ENCODE assay signal across 10 cellular contexts in genomic region chr16:47732806-47733150, GRCh38.
DNase-seq lines count a peak whose midpoint lies in the region; ATAC-seq, FAIRE-seq and TF ChIP-seq lines count a peak whose summit lies in the region.
"Had no signal": no experiment of that assay in that cellular context is flagged by ENCODE, and none has a peak within 500 bp of the region (broad histone marks: within the 10 kb centered on the region; RNA-seq: fewer than 3 reads in every experiment).

No MANE protein-coding gene starts in this region.

- peak; percentile 92 for ATAC-seq in RWPE2 (ENCODE audit: low read depth)

- CTCF ChIA-PET in endothelial cell of umbilical vein (lab: Charles Lee): interaction anchor here (1.5 to 1.9 kb wide), 2 partner anchors 10 to 322 kb away, joined by 4 to 5 read pairs; no protein-coding TSS in a partner anchor

- no peaks in the 10 kb centered on the region for H3K9me3 ChIP-seq in RWPE2 (ENCODE audit: severe bottlenecking)
- H3K9me3 ChIP-seq in endothelial cell of umbilical vein (replicated peaks; ENCODE audit: control insufficient read depth, insufficient read depth, low read length): no peaks in the 10 kb centered on the region
- H3K9me3 ChIP-seq in Peyer's patch: no peaks in the 10 kb centered on the region

- H3K4me3 ChIP-seq in RWPE2 (ENCODE audit: severe bottlenecking) (no peak overlapping the region), endothelial cell of umbilical vein (replicated peaks in 1 of 3; ENCODE audit: insufficient read depth in 1 of 3, low read depth in 1 of 3, low read length in 3 of 3) (no peak overlapping the region), Peyer's patch (no peak overlapping the region)

- no peaks in the 10 kb centered on the region for H3K27me3 ChIP-seq in RWPE2 (ENCODE audit: insufficient read depth, poor library complexity, severe bottlenecking)
- H3K27me3 ChIP-seq in endothelial cell of umbilical vein (ENCODE audit: control insufficient read depth in 2 of 2, insufficient read depth in 2 of 2, low read length in 2 of 2): no peaks in the 10 kb centered on the region
- H3K27me3 ChIP-seq in Peyer's patch: no peaks in the 10 kb centered on the region

- H3K4me1 ChIP-seq in RWPE2 (ENCODE audit: insufficient read depth, poor library complexity, severe bottlenecking) (peaks cover 16% of the 10 kb centered on the region), endothelial cell of umbilical vein (ENCODE audit: control insufficient read depth, extremely low read depth, insufficient read depth, low read length) (peaks cover 10% of the 10 kb centered on the region), Peyer's patch (peaks cover 0 to 4% (median 0%) of the 10 kb centered on the region in 4 donors)

- dilution Hi-C loops in endothelial cell of umbilical vein (cut with MboI; ENCODE audit: extremely low pct_ligation_motif_present, low sequenced_read_pairs): no loop called here

- H3K27ac Mint-ChIP-seq in glutamatergic neuron (ENCODE audit: unreplicated experiment): no peak overlapping the region
- H3K27ac Mint-ChIP-seq: nephron had no signal

- no peaks in the 10 kb centered on the region for H3K9me3 Mint-ChIP-seq in glutamatergic neuron (ENCODE audit: unreplicated experiment)
- H3K9me3 Mint-ChIP-seq: nephron had no signal

- DNase-seq in activated T-cell treated with anti-CD3 and anti-CD28 coated beads for 48 hours (ENCODE audit: low read depth) (peak; percentile 8), activated T-cell treated with anti-CD3 and anti-CD28 coated beads for 4 hours (no peak), RWPE2 (ENCODE audit: low spot score) (peak; percentile 76), endothelial cell of umbilical vein (ENCODE audit: low read depth, low spot score) (peak; percentile 77), smooth muscle cell of the brain vasculature (ENCODE audit: low read depth, low spot score) (peak; percentile 55), Kasumi-1 (lab: John Stamatoyannopoulos, UW) (no peak), Peyer's patch (no peak), glutamatergic neuron (no peak)
- DNase-seq: C1 segment of cervical spinal cord had no signal

- H3K79me2 ChIP-seq in endothelial cell of umbilical vein (ENCODE audit: control insufficient read depth, insufficient read depth, low read length): no peaks in the 10 kb centered on the region

- H2AFZ ChIP-seq in endothelial cell of umbilical vein (ENCODE audit: low read depth, low read length): peak overlapping the region; percentile 26

- H3K4me1 Mint-ChIP-seq in glutamatergic neuron (ENCODE audit: low read depth, unreplicated experiment): no peaks in the 10 kb centered on the region
- H3K4me1 Mint-ChIP-seq: nephron had no signal

- TF ChIP-seq POLR2A in endothelial cell of umbilical vein (IDR thresholded peaks at IDR 0.05; ENCODE audit: low read depth, low read length): no peak
- no peak for TF ChIP-seq POLR2A in Peyer's patch (IDR thresholded peaks at IDR 0.05)

- H3K9ac ChIP-seq in endothelial cell of umbilical vein (replicated peaks; ENCODE audit: extremely low read depth, insufficient read depth, low read length): no peak overlapping the region

- no peaks in the 10 kb centered on the region for H3K36me3 Mint-ChIP-seq in glutamatergic neuron (ENCODE audit: unreplicated experiment)

- H3K27me3 Mint-ChIP-seq in glutamatergic neuron (ENCODE audit: unreplicated experiment): no peaks in the 10 kb centered on the region

- POLR2A ChIA-PET in endothelial cell of umbilical vein (lab: Charles Lee): no interaction called here

- no peak for FAIRE-seq in endothelial cell of umbilical vein (lab: Jason Lieb, UNC)

- no peaks in the 10 kb centered on the region for H3K9me1 ChIP-seq in endothelial cell of umbilical vein (replicated peaks; ENCODE audit: control insufficient read depth, extremely low read depth, insufficient read depth, low read length)

- BruUV-seq in endothelial cell of umbilical vein (replicated peaks; lab: Mats Ljungman, UMichigan): no TSS peak

- H3K27ac ChIP-seq in RWPE2 (ENCODE audit: poor library complexity, severe bottlenecking) (peak overlapping the region; percentile 86), endothelial cell of umbilical vein (ENCODE audit: insufficient read depth, low read depth, low read length) (no peak overlapping the region), Peyer's patch (no peak overlapping the region)

- H4K20me1 ChIP-seq in endothelial cell of umbilical vein (replicated peaks; ENCODE audit: control insufficient read depth, extremely low read depth, insufficient read depth, low read length): no peaks in the 10 kb centered on the region

- H3K4me3 Mint-ChIP-seq in glutamatergic neuron (ENCODE audit: unreplicated experiment): no peak overlapping the region
- H3K4me3 Mint-ChIP-seq: nephron had no signal

- peak overlapping the region; percentile 61 for H3K4me2 ChIP-seq in endothelial cell of umbilical vein (ENCODE audit: insufficient read depth, low read length)

- TF ChIP-seq CTCF in RWPE2 (IDR thresholded peaks at IDR 0.05; ENCODE audit: poor library complexity, severe bottlenecking): no peak
- TF ChIP-seq CTCF in endothelial cell of umbilical vein (IDR thresholded peaks at IDR 0.05; ENCODE audit: extremely low read depth in 1 of 2, insufficient read depth in 1 of 2, low read depth in 1 of 2, low read length in 2 of 2): no peak
- no peak for TF ChIP-seq CTCF in Peyer's patch (IDR thresholded peaks at IDR 0.05)
- no peak for TF ChIP-seq CTCF in glutamatergic neuron (IDR thresholded peaks at IDR 0.05; ENCODE audit: partially characterized antibody, unreplicated experiment)

- H3K36me3 ChIP-seq in RWPE2 (ENCODE audit: low read depth) (no peaks in the 10 kb centered on the region), endothelial cell of umbilical vein (ENCODE audit: control insufficient read depth in 2 of 2, extremely low read depth in 1 of 2, insufficient read depth in 2 of 2, low read length in 2 of 2) (no peaks in the 10 kb centered on the region), Peyer's patch (no peaks in the 10 kb centered on the region)

- intact Hi-C loops in endothelial cell of umbilical vein (cut with micrococcal nuclease): no loop called here

TF ChIP-seq in endothelial cell of umbilical vein, 7 proteins besides CTCF, POLR2A, EP300 and RAD21:
- TF ChIP-seq EZH2 (IDR thresholded peaks at IDR 0.05; ENCODE audit: borderline replicate concordance, low read depth, low read length, severe bottlenecking) (no peak), FOS (IDR thresholded peaks at IDR 0.05; ENCODE audit: borderline replicate concordance, insufficient read depth, low read length) (peak; percentile 89)
TF ChIP-seq in endothelial cell of umbilical vein: peak in this region for 1.

Comparison
In these comparisons a context has a peak if more than half of its experiments do, and no peak if none do; other contexts are left out.
1. DNase-seq: peak in activated T-cell treated with anti-CD3 and anti-CD28 coated beads for 48 hours (single experiment), RWPE2 (single experiment), endothelial cell of umbilical vein (single experiment) and smooth muscle cell of the brain vasculature (single experiment); none in activated T-cell treated with anti-CD3 and anti-CD28 coated beads for 4 hours (single experiment), Kasumi-1 (0 of 2), Peyer's patch (0 of 3) and glutamatergic neuron (single experiment).